ENCODE assay signal across 1 cellular context in genomic region chr1:20633190-20634064, GRCh38.
TF ChIP-seq lines count a peak whose summit lies in the region.

PINK1 (plus strand) TSS chr1:20633458; CDS start chr1:20633549, 91 bp downstream.

TF ChIP-seq in K562, 482 proteins besides CTCF, POLR2A, EP300 and RAD21 (continued from another document and continues in another):
- no peak for TF ChIP-seq GTF3C2 (IDR thresholded peaks at IDR 0.05; ENCODE audit: borderline replicate concordance, extremely low read depth, insufficient read length)
- no peak for TF ChIP-seq THRB (CRISPR knock-in tag; conservative IDR thresholded peaks at IDR 0.05)
- no peak for TF ChIP-seq ZFP36 (IDR thresholded peaks at IDR 0.05; ENCODE audit: low read depth, low read length, partially characterized antibody)
- TF ChIP-seq USF2 (CRISPR knock-in tag; IDR thresholded peaks at IDR 0.05) = peak; percentile 69
- TF ChIP-seq ZNF589 (CRISPR knock-in tag; IDR thresholded peaks at IDR 0.05; ENCODE audit: low read depth) = no peak
- TF ChIP-seq TRIM24 (IDR thresholded peaks at IDR 0.05) = no peak
- TF ChIP-seq RBBP5 (IDR thresholded peaks at IDR 0.05; ENCODE audit: borderline replicate concordance, insufficient read depth, low read length, poor library complexity, severe bottlenecking) = peak; percentile 80
- peak; percentile 70 for TF ChIP-seq CBX1 (IDR thresholded peaks at IDR 0.05; ENCODE audit: low read depth)
- no peak for TF ChIP-seq FOXJ2 (tag; IDR thresholded peaks at IDR 0.05)
- TF ChIP-seq ESRRB (CRISPR knock-in tag; IDR thresholded peaks at IDR 0.05; ENCODE audit: borderline replicate concordance) = no peak
- TF ChIP-seq ZNF583 (CRISPR knock-in tag; IDR thresholded peaks at IDR 0.05) = no peak
- TF ChIP-seq ZNF695 (CRISPR knock-in tag; IDR thresholded peaks at IDR 0.05) = 0 out of 2 replicates have a peak, but pooled peaks have one; percentile 49
- TF ChIP-seq SAFB2 (IDR thresholded peaks at IDR 0.05; ENCODE audit: borderline replicate concordance, low read depth, low read length, severe bottlenecking) = no peak
- TF ChIP-seq CTBP1 (IDR thresholded peaks at IDR 0.05; ENCODE audit: borderline replicate concordance) = peak; percentile 83
- no peak for TF ChIP-seq MBD2 (IDR thresholded peaks at IDR 0.05; ENCODE audit: borderline replicate concordance, low read depth)
- TF ChIP-seq ZNF707 (CRISPR knock-in tag; conservative IDR thresholded peaks at IDR 0.05) = no peak
- no peak for TF ChIP-seq EZH2 (IDR thresholded peaks at IDR 0.05; ENCODE audit: borderline replicate concordance, low read depth, low read length)
- TF ChIP-seq CBX8 (IDR thresholded peaks at IDR 0.05; ENCODE audit: borderline replicate concordance, extremely low read depth, low read depth, low read length, poor library complexity, severe bottlenecking) = no peak
- TF ChIP-seq TRIM28 (IDR thresholded peaks at IDR 0.05) = no peak
- TF ChIP-seq MEIS2 (IDR thresholded peaks at IDR 0.05; ENCODE audit: partially characterized antibody) = peak; percentile 88
- TF ChIP-seq ZNF143 (CRISPR knock-in tag; IDR thresholded peaks at IDR 0.05) = no peak
- TF ChIP-seq CREB3L1 (IDR thresholded peaks at IDR 0.05; ENCODE audit: borderline replicate concordance, low read depth) = peak; percentile 62; the same call in 1 of the 2 replicates
- no peak; the same call in 1 of the 2 replicates for TF ChIP-seq NCOR1 (IDR thresholded peaks at IDR 0.05)
- TF ChIP-seq ZNF197 (CRISPR knock-in tag; IDR thresholded peaks at IDR 0.05; ENCODE audit: low read depth) = no peak
- TF ChIP-seq SRSF3 (IDR thresholded peaks at IDR 0.05; ENCODE audit: insufficient read depth, low read length) = no peak
- TF ChIP-seq RCOR1 (IDR thresholded peaks at IDR 0.05; ENCODE audit: borderline replicate concordance in 1 of 2, low read depth in 2 of 2, low read length in 2 of 2) = peak; percentile 13 to 59; a peak in 3 of 4 replicates
- TF ChIP-seq RREB1 (CRISPR knock-in tag; IDR thresholded peaks at IDR 0.05) = no peak; the same call in 1 of the 2 replicates
- no peak for TF ChIP-seq HDGF (IDR thresholded peaks at IDR 0.05)
- no peak for TF ChIP-seq ZNF217 (CRISPR knock-in tag; IDR thresholded peaks at IDR 0.05)
- no peak for TF ChIP-seq MECOM (CRISPR knock-in tag; IDR thresholded peaks at IDR 0.05)
- TF ChIP-seq ZNF592 (IDR thresholded peaks at IDR 0.05) = peak; percentile 90
- TF ChIP-seq ZNF699 (CRISPR knock-in tag; IDR thresholded peaks at IDR 0.05; ENCODE audit: insufficient replicate concordance) = no peak
- TF ChIP-seq KDM4B (IDR thresholded peaks at IDR 0.05; ENCODE audit: borderline replicate concordance in 2 of 2, low read depth in 1 of 2) = 0 out of 4 replicates have a peak, but pooled peaks of 1 of the 2 experiments have one; percentile 67
- TF ChIP-seq MEF2D (tag; conservative IDR thresholded peaks at IDR 0.05; ENCODE audit: low read depth) = no peak
- TF ChIP-seq HMGXB4 (CRISPR knock-in tag; IDR thresholded peaks at IDR 0.05) = peak; percentile 66
- peak; percentile 84 for TF ChIP-seq USF1 (CRISPR knock-in tag; IDR thresholded peaks at IDR 0.05)
- TF ChIP-seq SAP30 (IDR thresholded peaks at IDR 0.05; ENCODE audit: borderline replicate concordance, insufficient read depth, low read depth, low read length, poor library complexity, severe bottlenecking) = peak; percentile 89
- no peak for TF ChIP-seq LEF1 (IDR thresholded peaks at IDR 0.05)
- 0 out of 2 replicates have a peak, but pooled peaks have one; percentile 34 for TF ChIP-seq DEAF1 (CRISPR knock-in tag; IDR thresholded peaks at IDR 0.05)
- no peak for TF ChIP-seq BRF1 (IDR thresholded peaks at IDR 0.05; ENCODE audit: borderline replicate concordance, extremely low read depth, insufficient read length)
